Comparison of ENCODE assay signal across 20 cellular contexts in the genomic region with DNA sequence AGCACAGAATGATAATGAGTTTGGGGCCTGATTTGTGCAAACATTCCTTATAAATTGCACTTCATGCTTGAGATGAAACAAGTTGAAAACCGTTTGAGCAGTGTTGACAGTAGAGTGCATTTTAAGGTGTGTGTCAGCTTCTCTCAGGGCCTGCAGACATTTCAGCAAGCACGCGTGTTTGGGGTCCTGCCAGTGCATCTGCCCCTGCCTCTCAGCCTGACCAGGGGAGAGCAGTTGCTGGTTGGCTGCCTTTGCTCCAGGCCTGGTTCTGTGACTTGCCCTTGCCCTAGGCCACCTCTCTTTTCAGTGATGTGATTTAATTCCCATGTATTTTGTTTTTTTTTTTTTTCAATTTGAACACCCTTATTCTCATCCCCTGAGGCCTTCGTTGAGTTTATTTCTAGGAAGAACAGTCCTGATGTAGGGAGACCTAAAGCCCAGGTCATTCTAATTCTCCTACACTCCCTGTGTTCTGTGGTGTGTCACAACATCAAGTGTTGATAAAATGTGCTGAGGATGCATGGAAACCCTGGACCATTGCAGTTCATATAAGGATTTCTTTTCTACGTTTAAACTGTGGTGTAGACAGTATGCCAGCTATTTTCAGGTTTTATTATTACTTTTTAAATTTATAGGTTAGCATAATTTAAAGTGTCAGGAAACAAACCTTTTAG. TPM values are rescaled to one million over a fixed set of nuclear protein-coding genes. Genes with fewer than 3 reads are reported as not detected.
DNase-seq lines count a peak whose midpoint lies in the region; ATAC-seq and TF ChIP-seq lines count a peak whose summit lies in the region.
"Had no signal": no experiment of that assay in that cellular context is flagged by ENCODE, and none has a peak within 500 bp of the region (broad histone marks: within the 10 kb centered on the region; RNA-seq: fewer than 3 reads in every experiment).

No MANE protein-coding gene starts in this region.

- H3K4me3 Mint-ChIP-seq in activated T-cell treated with anti-CD3 and anti-CD28 coated beads, Interleukin-2, amount 50 U/mL, for 72 hours: peak overlapping the region in 1 of 2 donors; percentile 32
- no peak overlapping the region for H3K4me3 Mint-ChIP-seq in H9
- no peak overlapping the region for H3K4me3 Mint-ChIP-seq in central memory CD8-positive, alpha-beta T cell
- no peak overlapping the region for H3K4me3 Mint-ChIP-seq in stimulated activated naive B cell treated with anti-CD40 and anti-IgM and Interleukin-4, amounts not matched to agents 10 μg/mL and 1 μg/mL and 100 μg/mL, for 72 hours
- H3K4me3 Mint-ChIP-seq: T-helper 2 cell treated with Interferon-gamma antibody and Interleukin-4, amounts not matched to agents 5 μg/mL and 100 μg/mL, for 36 hours; WTC11 had no signal

- no peaks in the 10 kb centered on the region for H3K9me3 Mint-ChIP-seq in activated T-cell treated with anti-CD3 and anti-CD28 coated beads, Interleukin-2, amount 50 U/mL, for 72 hours
- no peaks in the 10 kb centered on the region for H3K9me3 Mint-ChIP-seq in H9
- H3K9me3 Mint-ChIP-seq in central memory CD8-positive, alpha-beta T cell: no peaks in the 10 kb centered on the region
- H3K9me3 Mint-ChIP-seq in stimulated activated naive B cell treated with anti-CD40 and anti-IgM and Interleukin-4, amounts not matched to agents 10 μg/mL and 1 μg/mL and 100 μg/mL, for 72 hours: no peaks in the 10 kb centered on the region
- H3K9me3 Mint-ChIP-seq: T-helper 2 cell treated with Interferon-gamma antibody and Interleukin-4, amounts not matched to agents 5 μg/mL and 100 μg/mL, for 36 hours; WTC11 had no signal

- H3K27me3 Mint-ChIP-seq in activated T-cell treated with anti-CD3 and anti-CD28 coated beads, Interleukin-2, amount 50 U/mL, for 72 hours (ENCODE audit: low read depth): no peaks in the 10 kb centered on the region
- no peaks in the 10 kb centered on the region for H3K27me3 Mint-ChIP-seq in H9 (ENCODE audit: low read depth)
- no peaks in the 10 kb centered on the region for H3K27me3 Mint-ChIP-seq in central memory CD8-positive, alpha-beta T cell
- H3K27me3 Mint-ChIP-seq in stimulated activated naive B cell treated with anti-CD40 and anti-IgM and Interleukin-4, amounts not matched to agents 10 μg/mL and 1 μg/mL and 100 μg/mL, for 72 hours: no peaks in the 10 kb centered on the region

- H3T11ph ChIP-seq in H9 (ENCODE audit: low read length): no peak overlapping the region

- no peak overlapping the region for H2BK5ac ChIP-seq in H9 (ENCODE audit: insufficient read length, low read length)

- no peak overlapping the region for H4K91ac ChIP-seq in H9 (ENCODE audit: insufficient read length, low read depth, low read length)

- H3K9ac ChIP-seq in H9 (ENCODE audit: extremely low read depth, insufficient read length, low read length): no peak overlapping the region

- ATAC-seq in activated T-cell treated with anti-CD3 and anti-CD28 coated beads, Interleukin-2, amount 50 U/mL, for 72 hours (replicated peaks in 1 of 2): no peak
- no peak for ATAC-seq in central memory CD8-positive, alpha-beta T cell (replicated peaks; ENCODE audit: extremely low read depth, poor library complexity, severe bottlenecking)
- ATAC-seq in stimulated activated naive B cell treated with anti-CD40 and anti-IgM and Interleukin-4, amounts not matched to agents 10 μg/mL and 1 μg/mL and 100 μg/mL, for 72 hours (replicated peaks): no peak
- ATAC-seq in GM18858 (IDR thresholded peaks at IDR 0.05; ENCODE audit: unreplicated experiment): no peak
- ATAC-seq: WTC11 had no signal

- peaks cover 10 to 41% of the 10 kb centered on the region in 2 donors for H3K36me3 Mint-ChIP-seq in activated T-cell treated with anti-CD3 and anti-CD28 coated beads, Interleukin-2, amount 50 U/mL, for 72 hours (ENCODE audit: insufficient read depth in 2 of 2)
- H3K36me3 Mint-ChIP-seq in H9 (ENCODE audit: insufficient read depth in 1 of 3, low read depth in 3 of 3): peaks cover 0 to 7% (median 0%) of the 10 kb centered on the region in 3 experiments; a peak in 3 of 7 replicates
- peaks cover 30% of the 10 kb centered on the region for H3K36me3 Mint-ChIP-seq in central memory CD8-positive, alpha-beta T cell (ENCODE audit: insufficient read depth)
- H3K36me3 Mint-ChIP-seq in stimulated activated naive B cell treated with anti-CD40 and anti-IgM and Interleukin-4, amounts not matched to agents 10 μg/mL and 1 μg/mL and 100 μg/mL, for 72 hours: peaks cover 36 to 57% of the 10 kb centered on the region in 2 donors
- H3K36me3 Mint-ChIP-seq: WTC11 had no signal

- H3K27ac Mint-ChIP-seq in activated T-cell treated with anti-CD3 and anti-CD28 coated beads, Interleukin-2, amount 50 U/mL, for 72 hours: peak overlapping the region; percentile 91
- H3K27ac Mint-ChIP-seq in H9: peak overlapping the region in 2 of 3 experiments; percentile 8 to 29; a peak in 2 of 7 replicates
- H3K27ac Mint-ChIP-seq in central memory CD8-positive, alpha-beta T cell (ENCODE audit: low read depth): peak overlapping the region; percentile 12
- peak overlapping the region; percentile 7 for H3K27ac Mint-ChIP-seq in stimulated activated naive B cell treated with anti-CD40 and anti-IgM and Interleukin-4, amounts not matched to agents 10 μg/mL and 1 μg/mL and 100 μg/mL, for 72 hours
- H3K27ac Mint-ChIP-seq: WTC11 had no signal

- H3K27ac ChIP-seq in H9 (ENCODE audit: insufficient read length, low read depth, low read length): no peak overlapping the region
- H3K27ac ChIP-seq: ascending aorta had no signal

- no peak for DNase-seq in activated T-cell treated with anti-CD3 and anti-CD28 coated beads, Interleukin-2, amount 50 U/mL, for 72 hours
- no peak for DNase-seq in activated T-cell treated with anti-CD3 and anti-CD28 coated beads, Interleukin-2, amount 50 U/mL, for 1 hour
- DNase-seq in H9 (no peak), ureter (ENCODE audit: low spot score) (no peak)
- DNase-seq in central memory CD8-positive, alpha-beta T cell (ENCODE audit: low spot score in 2 of 2): no peak
- no peak for DNase-seq in stimulated activated naive B cell treated with anti-CD40 and anti-IgM and Interleukin-4, amounts not matched to agents 10 μg/mL and 1 μg/mL and 100 μg/mL, for 72 hours
- DNase-seq: activated effector memory CD4-positive, alpha-beta T cell treated with Interleukin-2 at 50 U/mL for 16 hours; DND-41; effector CD4-positive, alpha-beta T cell; erythroblast; HCEC 1CT; hypothalamus; islet precursor cell; KBM-7; NCI-H1694 treated with DMSO at 0.1 percent for 48 hours; stimulated activated CD8-positive, alpha-beta memory T cell treated with anti-CD3 and anti-CD28 coated beads, Interleukin-4, amount 100 ng/mL, for 48 hours had no signal

- H2AK5ac ChIP-seq in H9 (ENCODE audit: insufficient read length, low read length): no peak overlapping the region

- H3K18ac ChIP-seq in H9 (ENCODE audit: insufficient read length, low read depth, low read length): no peak overlapping the region

- H4K20me1 ChIP-seq in H9 (ENCODE audit: control insufficient read depth, insufficient read depth, insufficient read length): no peaks in the 10 kb centered on the region

- no peaks in the 10 kb centered on the region for H3K27me3 ChIP-seq in H9 (ENCODE audit: insufficient read depth, low read length)
- H3K27me3 ChIP-seq: ascending aorta had no signal

- H3K23me2 ChIP-seq in H9 (ENCODE audit: insufficient read length, low read depth, low read length, poor library complexity, severe bottlenecking): no peaks in the 10 kb centered on the region

- no peak overlapping the region for H2BK12ac ChIP-seq in H9 (ENCODE audit: insufficient read length, low read depth, low read length)

- no peaks in the 10 kb centered on the region for H3K9me3 ChIP-seq in H9 (ENCODE audit: control insufficient read depth, low read depth, low read length)
- H3K9me3 ChIP-seq: ascending aorta had no signal

- no peak overlapping the region for H3K14ac ChIP-seq in H9 (ENCODE audit: insufficient read depth, low read length)

- no peaks in the 10 kb centered on the region for H3K79me1 ChIP-seq in H9 (ENCODE audit: insufficient read depth, low read depth, low read length, poor library complexity, severe bottlenecking)

- H2AFZ ChIP-seq in H9 (ENCODE audit: low read length): no peak overlapping the region

- no peaks in the 10 kb centered on the region for H3K4me1 ChIP-seq in H9 (ENCODE audit: insufficient read depth, low read length)
- H3K4me1 ChIP-seq: ascending aorta had no signal

- no peak overlapping the region for H3K23ac ChIP-seq in H9 (ENCODE audit: insufficient read length, low read depth, low read length)

- no peak overlapping the region for H2BK120ac ChIP-seq in H9 (ENCODE audit: low read depth, low read length, poor library complexity, severe bottlenecking)

- no peak overlapping the region for H3K4ac ChIP-seq in H9 (ENCODE audit: low read depth, low read length)

- H4K8ac ChIP-seq in H9 (replicated peaks; ENCODE audit: insufficient read length, low read depth, low read length): no peak overlapping the region

- no peak overlapping the region for H3K4me2 ChIP-seq in H9 (ENCODE audit: insufficient read depth, insufficient read length, low read length)

- no peak overlapping the region for H2BK15ac ChIP-seq in H9 (ENCODE audit: low read depth, low read length)

- no peak overlapping the region for H3K56ac ChIP-seq in H9 (ENCODE audit: insufficient read length, low read depth, low read length)

- WGBS in H9 (ENCODE audit: extremely low coverage, insufficient read length, low lambda C conversion rate): no CpG with 5 or more reads among the region's 5 CpGs

- H3K79me2 ChIP-seq in H9 (ENCODE audit: insufficient read depth, low read length): no peaks in the 10 kb centered on the region

- no peak overlapping the region for H2BK20ac ChIP-seq in H9 (ENCODE audit: low read depth, low read length, poor library complexity, severe bottlenecking)

- H4K5ac ChIP-seq in H9 (ENCODE audit: insufficient read length, low read depth, low read length): no peak overlapping the region

- no peak for TF ChIP-seq CTCF in H9 (conservative IDR thresholded peaks at IDR 0.05)

- peaks cover 38% of the 10 kb centered on the region for H3K4me1 Mint-ChIP-seq in activated T-cell treated with anti-CD3 and anti-CD28 coated beads, Interleukin-2, amount 50 U/mL, for 72 hours (ENCODE audit: low read depth)
- H3K4me1 Mint-ChIP-seq in H9: peaks cover 2 to 3% of the 10 kb centered on the region in 2 experiments; a peak in 3 of 4 replicates
- peaks cover 6% of the 10 kb centered on the region for H3K4me1 Mint-ChIP-seq in central memory CD8-positive, alpha-beta T cell
- peaks cover 0 to 2% of the 10 kb centered on the region in 2 donors for H3K4me1 Mint-ChIP-seq in stimulated activated naive B cell treated with anti-CD40 and anti-IgM and Interleukin-4, amounts not matched to agents 10 μg/mL and 1 μg/mL and 100 μg/mL, for 72 hours
- H3K4me1 Mint-ChIP-seq: WTC11 had no signal

RNA-seq across cellular contexts. Expression of gene AMN, which starts 40.1 kb away (rescaled TPM):
- total RNA-seq in activated T-cell treated with anti-CD3 and anti-CD28 coated beads, Interleukin-2, amount 50 U/mL, for 72 hours: 1 to 10 TPM; 3.2 to 3.9 TPM
- total RNA-seq in H9 (2021): 1.9 and 2.2 TPM in 2 replicates
- total RNA-seq in ureter: 3.2 TPM

Comparison
In these comparisons a context has a peak if more than half of its experiments do, and no peak if none do; other contexts are left out.
1. H3K27ac Mint-ChIP-seq: peak in every context shown above with its lines; median percentile 91 in activated T-cell treated with anti-CD3 and anti-CD28 coated beads, Interleukin-2, amount 50 U/mL, for 72 hours; 18 in H9; 12 in central memory CD8-positive, alpha-beta T cell; 7 in stimulated activated naive B cell treated with anti-CD40 and anti-IgM and Interleukin-4, amounts not matched to agents 10 μg/mL and 1 μg/mL and 100 μg/mL, for 72 hours.